ENCODE assay signal across 8 cellular contexts in genomic region chr10:116787893-116788665, GRCh38. TPM values are rescaled to one million over a fixed set of nuclear protein-coding genes. Genes with fewer than 3 reads are reported as not detected.
DNase-seq lines count a peak whose midpoint lies in the region; ATAC-seq and TF ChIP-seq lines count a peak whose summit lies in the region.

No MANE protein-coding gene starts in this region.

- peaks cover 4 to 18% (median 12%) of the 10 kb centered on the region in 4 donors for H3K4me1 Mint-ChIP-seq in CD4-positive, alpha-beta memory T cell
- peaks cover 9% of the 10 kb centered on the region for H3K4me1 Mint-ChIP-seq in neural progenitor cell
- peaks cover 20% of the 10 kb centered on the region for H3K4me1 Mint-ChIP-seq in stimulated activated naive CD8-positive, alpha-beta T cell treated with anti-CD3 and anti-CD28 coated beads, Interleukin-15, amount 100 ng/mL, for 72 hours

- H3K9me3 ChIP-seq in CD4-positive, alpha-beta memory T cell (ENCODE audit: control insufficient read depth in 1 of 2, low read length in 2 of 2): no peaks in the 10 kb centered on the region
- H3K9me3 ChIP-seq in neural progenitor cell (ENCODE audit: low read depth): no peaks in the 10 kb centered on the region

- peak overlapping the region; percentile 65 for H2AFZ ChIP-seq in neural progenitor cell (replicated peaks)

- H3K4me3 Mint-ChIP-seq in CD4-positive, alpha-beta memory T cell: peak overlapping the region in 7 of 8 donors; percentile 53 to 79 (median 78)
- peak overlapping the region; percentile 25 for H3K4me3 Mint-ChIP-seq in neural progenitor cell
- peak overlapping the region; percentile 49 to 55 for H3K4me3 Mint-ChIP-seq in stimulated activated naive CD8-positive, alpha-beta T cell treated with anti-CD3 and anti-CD28 coated beads, Interleukin-15, amount 100 ng/mL, for 72 hours

- H3K4me1 ChIP-seq in CD4-positive, alpha-beta memory T cell (ENCODE audit: insufficient read depth, low read length): peaks cover 11% of the 10 kb centered on the region
- H3K4me1 ChIP-seq in neural progenitor cell: no peaks in the 10 kb centered on the region

- peak overlapping the region; percentile 38 to 89 (median 80) for H3K27ac Mint-ChIP-seq in CD4-positive, alpha-beta memory T cell
- no peak overlapping the region for H3K27ac Mint-ChIP-seq in neural progenitor cell
- peak overlapping the region; percentile 42 to 52 for H3K27ac Mint-ChIP-seq in stimulated activated naive CD8-positive, alpha-beta T cell treated with anti-CD3 and anti-CD28 coated beads, Interleukin-15, amount 100 ng/mL, for 72 hours

- peaks cover 10 to 18% of the 10 kb centered on the region in 2 donors for H3K27me3 Mint-ChIP-seq in CD4-positive, alpha-beta memory T cell
- H3K27me3 Mint-ChIP-seq in neural progenitor cell (ENCODE audit: insufficient read depth, low read depth): peaks cover 2% of the 10 kb centered on the region
- H3K27me3 Mint-ChIP-seq in stimulated activated naive CD8-positive, alpha-beta T cell treated with anti-CD3 and anti-CD28 coated beads, Interleukin-15, amount 100 ng/mL, for 72 hours: peaks cover 37% of the 10 kb centered on the region

- H4K20me1 ChIP-seq in neural progenitor cell (ENCODE audit: low read depth): no peaks in the 10 kb centered on the region

- no peaks in the 10 kb centered on the region for H3K79me2 ChIP-seq in neural progenitor cell (ENCODE audit: low read depth)

- peak overlapping the region; percentile 67 for H3K4me2 ChIP-seq in neural progenitor cell

- no peaks in the 10 kb centered on the region for H3K36me3 Mint-ChIP-seq in CD4-positive, alpha-beta memory T cell
- H3K36me3 Mint-ChIP-seq in neural progenitor cell: no peaks in the 10 kb centered on the region

- peak; percentile 99 for TF ChIP-seq CTCF in neural progenitor cell (IDR thresholded peaks at IDR 0.05)

- CTCF ChIA-PET in CD4-positive, alpha-beta memory T cell (lab: Charles Lee; ENCODE audit: partially characterized antibody): interaction anchor here (0.5 to 5.9 kb wide), 34 partner anchors 11 to 1425 kb away, joined by 3 to 118 read pairs (median 4); no protein-coding TSS in a partner anchor

- no peaks in the 10 kb centered on the region for H3K36me3 ChIP-seq in CD4-positive, alpha-beta memory T cell (ENCODE audit: insufficient read depth, low read length)
- no peaks in the 10 kb centered on the region for H3K36me3 ChIP-seq in neural progenitor cell

- no peaks in the 10 kb centered on the region for H3K27me3 ChIP-seq in CD4-positive, alpha-beta memory T cell (ENCODE audit: insufficient read depth, low read length)
- H3K27me3 ChIP-seq in neural progenitor cell: peaks cover 13% of the 10 kb centered on the region

- peak; percentile 77 for ATAC-seq in GM19455 (IDR thresholded peaks at IDR 0.05; ENCODE audit: unreplicated experiment)
- ATAC-seq in stimulated activated naive CD8-positive, alpha-beta T cell treated with anti-CD3 and anti-CD28 coated beads, Interleukin-15, amount 100 ng/mL, for 72 hours: peak; percentile 89

- intact Hi-C loops in CD4-positive, alpha-beta memory T cell (cut with micrococcal nuclease): loop anchor here (1.0 to 2.0 kb wide), 2 partner anchors 106 to 387 kb away; no protein-coding TSS in a partner anchor

- no peaks in the 10 kb centered on the region for H3F3A ChIP-seq in neural progenitor cell (ENCODE audit: low read depth)

- H3K27ac ChIP-seq in CD4-positive, alpha-beta memory T cell (ENCODE audit: low read depth, low read length): no peak overlapping the region
- no peak overlapping the region for H3K27ac ChIP-seq in neural progenitor cell

- H3K9me3 Mint-ChIP-seq in CD4-positive, alpha-beta memory T cell: no peaks in the 10 kb centered on the region
- H3K9me3 Mint-ChIP-seq in neural progenitor cell: peaks cover 11% of the 10 kb centered on the region
- no peaks in the 10 kb centered on the region for H3K9me3 Mint-ChIP-seq in stimulated activated naive CD8-positive, alpha-beta T cell treated with anti-CD3 and anti-CD28 coated beads, Interleukin-15, amount 100 ng/mL, for 72 hours

- peak overlapping the region in 1 of 2 donors; percentile 19 for H3K4me3 ChIP-seq in CD4-positive, alpha-beta memory T cell (ENCODE audit: low read length in 2 of 2)
- peak overlapping the region; percentile 22 for H3K4me3 ChIP-seq in neural progenitor cell

- no peak overlapping the region for H3K9ac ChIP-seq in neural progenitor cell

- POLR2A ChIA-PET in CD4-positive, alpha-beta memory T cell (lab: Charles Lee; ENCODE audit: partially characterized antibody): interaction anchor here (0.8 to 1.2 kb wide), 2 partner anchors 12 to 106 kb away, joined by 3 read pairs; no protein-coding TSS in a partner anchor

- DNase-seq in CD4-positive, alpha-beta memory T cell: peak; percentile 72 to 81 (median 77)
- DNase-seq in HS-5 (ENCODE audit: low read depth) (peak; percentile 28), RKO (ENCODE audit: low spot score) (peak; percentile 62), fibroblast of the conjunctiva (ENCODE audit: low read depth) (peak; percentile 30), neural progenitor cell (ENCODE audit: low spot score) (peak; percentile 89)
- DNase-seq in activated T-helper 1 cell treated with anti-CD3 and anti-CD28 coated beads, Interleukin-2, amount 50 U/mL, for 16 hours (ENCODE audit: low read depth in 1 of 2, low spot score in 1 of 2): peak; percentile 49 to 65
- peak; percentile 72 to 77 for DNase-seq in stimulated activated naive CD8-positive, alpha-beta T cell treated with anti-CD3 and anti-CD28 coated beads, Interleukin-15, amount 100 ng/mL, for 72 hours

RNA-seq across cellular contexts. Expression of gene HSPA12A, which starts 45.7 kb away (rescaled TPM):
- total RNA-seq in CD4-positive, alpha-beta memory T cell: under 1 TPM; 0.36 to 0.64 TPM
- polyA plus RNA-seq in CD4-positive, alpha-beta memory T cell: under 1 TPM in 1 of 2 donors, not detected in 1; 0.14 TPM
- total RNA-seq in neural progenitor cell (ENCODE audit: low replicate concordance): 5.3 and 5.6 TPM in 2 replicates

Comparison
In these comparisons a context has a peak if more than half of its experiments do, and no peak if none do; other contexts are left out.
1. DNase-seq: peak in every context shown above with its lines; median percentile 89 in neural progenitor cell; 77 in CD4-positive, alpha-beta memory T cell; 74 in stimulated activated naive CD8-positive, alpha-beta T cell treated with anti-CD3 and anti-CD28 coated beads, Interleukin-15, amount 100 ng/mL, for 72 hours; 62 in RKO; 57 in activated T-helper 1 cell treated with anti-CD3 and anti-CD28 coated beads, Interleukin-2, amount 50 U/mL, for 16 hours; 30 in fibroblast of the conjunctiva; 28 in HS-5.
2. H3K4me3 Mint-ChIP-seq: peak in every context shown above with its lines; median percentile 78 in CD4-positive, alpha-beta memory T cell; 52 in stimulated activated naive CD8-positive, alpha-beta T cell treated with anti-CD3 and anti-CD28 coated beads, Interleukin-15, amount 100 ng/mL, for 72 hours; 25 in neural progenitor cell.